ENCODE assay signal across 14 cellular contexts in genomic region chr14:92515510-92516343, GRCh38. TPM values are rescaled to one million over a fixed set of nuclear protein-coding genes. Genes with fewer than 3 reads are reported as not detected.
DNase-seq lines count a peak whose midpoint lies in the region; ATAC-seq, FAIRE-seq and TF ChIP-seq lines count a peak whose summit lies in the region.
"Had no signal": no experiment of that assay in that cellular context is flagged by ENCODE, and none has a peak within 500 bp of the region (broad histone marks: within the 10 kb centered on the region; RNA-seq: fewer than 3 reads in every experiment).

No MANE protein-coding gene starts in this region.

- TF ChIP-seq POLR2A in vagina (IDR thresholded peaks at IDR 0.05), result no peak

- H3K27ac ChIP-seq in heart right ventricle (peak overlapping the region in 4 of 10 donors; percentile 28 to 98 (median 94)), right cardiac atrium (ENCODE audit: low read length) (no peak overlapping the region), vagina (peak overlapping the region; percentile 78), pancreas (no peak overlapping the region)
- H3K27ac ChIP-seq: neural progenitor cell, RWPE1 had no signal

- 87 to 89% methylated on average over 5 of the region's 5 CpGs for WGBS in heart right ventricle, 2 donors
- WGBS in right cardiac atrium, result 88% methylated on average over 5 of the region's 5 CpGs
- 72 to 78% methylated on average over 5 of the region's 5 CpGs for WGBS in pancreas, 2 donors

- intact Hi-C loops in heart right ventricle (cut with DNase I) (loop anchor here in 1 of 10 donors (2.0 kb wide), 1 partner anchor 55 kb away; no protein-coding TSS in a partner anchor), right cardiac atrium (cut with DNase I) (no loop called here), mucosa of descending colon (cut with DNase I, micrococcal nuclease) (no loop called here), vagina (cut with DNase I) (no loop called here), pancreas (cut with DNase I) (no loop called here)

- peaks cover 6% of the 10 kb centered on the region for H3K4me1 Mint-ChIP-seq in activated T-helper 17 cell treated with anti-CD3 and anti-CD28 coated beads, Interleukin-2, amount 50 U/mL, for 72 hours

- TF ChIP-seq CTCF in heart right ventricle (IDR thresholded peaks at IDR 0.05) (no peak), mucosa of descending colon (IDR thresholded peaks at IDR 0.05) (no peak), vagina (IDR thresholded peaks at IDR 0.05) (no peak), pancreas (IDR thresholded peaks at IDR 0.05) (no peak)

- H3K27me3 ChIP-seq in heart right ventricle (peaks cover 0 to 4% (median 0%) of the 10 kb centered on the region in 7 donors), right cardiac atrium (ENCODE audit: control insufficient read depth, insufficient read depth) (no peaks in the 10 kb centered on the region), vagina (no peaks in the 10 kb centered on the region), pancreas (peaks cover 0 to 3% (median 0%) of the 10 kb centered on the region in 4 donors)

- no peaks in the 10 kb centered on the region for H3K9me3 Mint-ChIP-seq in activated T-helper 17 cell treated with anti-CD3 and anti-CD28 coated beads, Interleukin-2, amount 50 U/mL, for 72 hours
- H3K9me3 Mint-ChIP-seq: neural progenitor cell had no signal

- no peaks in the 10 kb centered on the region for H3K27me3 Mint-ChIP-seq in activated T-helper 17 cell treated with anti-CD3 and anti-CD28 coated beads, Interleukin-2, amount 50 U/mL, for 72 hours

- H3K36me3 Mint-ChIP-seq in activated T-helper 17 cell treated with anti-CD3 and anti-CD28 coated beads, Interleukin-2, amount 50 U/mL, for 72 hours (ENCODE audit: low read depth), result no peaks in the 10 kb centered on the region
- H3K36me3 Mint-ChIP-seq: neural progenitor cell had no signal

- H3K27ac Mint-ChIP-seq in activated T-helper 17 cell treated with anti-CD3 and anti-CD28 coated beads, Interleukin-2, amount 50 U/mL, for 72 hours, result peak overlapping the region; percentile 48
- H3K27ac Mint-ChIP-seq: neural progenitor cell had no signal

- no peak for DNase-seq in heart right ventricle
- DNase-seq in right cardiac atrium, result no peak
- DNase-seq in mucosa of descending colon, result peak in 2 of 3 donors; percentile 20 to 38
- no peak for DNase-seq in vagina (ENCODE audit: extremely low spot score in 2 of 2)
- no peak for DNase-seq in pancreas
- DNase-seq: hypothalamus, NCI-H1417 treated with DMSO at 0.1 percent for 48 hours had no signal

- peak overlapping the region; percentile 48 for H3K4me3 Mint-ChIP-seq in activated T-helper 17 cell treated with anti-CD3 and anti-CD28 coated beads, Interleukin-2, amount 50 U/mL, for 72 hours

- H3K36me3 ChIP-seq in heart right ventricle (no peaks in the 10 kb centered on the region), mucosa of descending colon (ENCODE audit: low read depth) (no peaks in the 10 kb centered on the region), vagina (no peaks in the 10 kb centered on the region), pancreas (no peaks in the 10 kb centered on the region)
- H3K36me3 ChIP-seq: neural progenitor cell had no signal

- H3K9me3 ChIP-seq in heart right ventricle (no peaks in the 10 kb centered on the region), right cardiac atrium (ENCODE audit: control insufficient read depth, low read length) (no peaks in the 10 kb centered on the region), mucosa of descending colon (no peaks in the 10 kb centered on the region), vagina (no peaks in the 10 kb centered on the region), pancreas (no peaks in the 10 kb centered on the region)

- no peak for FAIRE-seq in pancreas (lab: Jason Lieb, UNC)
- FAIRE-seq: colon, D721Med had no signal

- H3K4me3 ChIP-seq in heart right ventricle, result peak overlapping the region in 7 of 10 donors; percentile 73 to 97 (median 91)
- no peak overlapping the region for H3K4me3 ChIP-seq in right cardiac atrium (ENCODE audit: low read length)
- H3K4me3 ChIP-seq in mucosa of descending colon, result no peak overlapping the region
- peak overlapping the region in 1 of 2 donors; percentile 86 for H3K4me3 ChIP-seq in vagina
- H3K4me3 ChIP-seq in pancreas, result no peak overlapping the region

- ATAC-seq in heart right ventricle, result no peak
- ATAC-seq in right cardiac atrium, result no peak
- no peak for ATAC-seq in activated T-helper 17 cell treated with anti-CD3 and anti-CD28 coated beads, Interleukin-2, amount 50 U/mL, for 72 hours (replicated peaks)
- no peak for ATAC-seq in mucosa of descending colon
- no peak for ATAC-seq in HG03457 (IDR thresholded peaks at IDR 0.05; ENCODE audit: unreplicated experiment)
- no peak for ATAC-seq in HG03520 (IDR thresholded peaks at IDR 0.05; ENCODE audit: unreplicated experiment)
- no peak for ATAC-seq in pancreas

- peaks cover 0 to 82% (median 47%) of the 10 kb centered on the region in 9 donors for H3K4me1 ChIP-seq in heart right ventricle
- peaks cover 8% of the 10 kb centered on the region for H3K4me1 ChIP-seq in right cardiac atrium (ENCODE audit: control insufficient read depth, insufficient read depth, low read length)
- peaks cover 5% of the 10 kb centered on the region for H3K4me1 ChIP-seq in mucosa of descending colon (ENCODE audit: low read depth)
- H3K4me1 ChIP-seq in vagina, result peaks cover 34% of the 10 kb centered on the region
- H3K4me1 ChIP-seq in pancreas, result no peaks in the 10 kb centered on the region
- H3K4me1 ChIP-seq: neural progenitor cell had no signal

RNA-seq across cellular contexts. Expression of gene RIN3, which starts 2.1 kb away (rescaled TPM):
- 10 to 100 TPM in 8 of 10 donors, 1 to 10 TPM in 2; 9.4 to 24.0 (median 12.7) TPM for total RNA-seq in heart right ventricle
- polyA plus RNA-seq in heart right ventricle, result 1 to 10 TPM; 7.2 to 9.0 TPM
- total RNA-seq in right cardiac atrium, result 10 to 100 TPM; 10.3 to 15.2 (median 14.6) TPM
- 7.5 TPM for polyA plus RNA-seq in right cardiac atrium
- total RNA-seq in activated T-helper 17 cell treated with anti-CD3 and anti-CD28 coated beads, Interleukin-2, amount 50 U/mL, for 72 hours, result 10 to 100 TPM; 14.1 to 24.1 TPM
- 10 to 100 TPM; 26.2 to 51.0 (median 32.9) TPM for total RNA-seq in mucosa of descending colon
- 22.6 TPM for total RNA-seq in vagina
- 1 to 10 TPM; 1.1 to 9.0 (median 2.1) TPM for total RNA-seq in pancreas
- 1 to 10 TPM; 2.2 to 2.9 TPM for polyA plus RNA-seq in pancreas

Comparison
In these comparisons a context has a peak if more than half of its experiments do, and no peak if none do; other contexts are left out.
1. H3K4me3 ChIP-seq: peak in heart right ventricle (7 of 10); none in right cardiac atrium (single experiment), mucosa of descending colon (single experiment) and pancreas (0 of 4).
2. DNase-seq: peak in mucosa of descending colon (2 of 3); none in heart right ventricle (0 of 2), right cardiac atrium (0 of 3), vagina (0 of 2) and pancreas (0 of 6).